ENCODE assay signal across 14 cellular contexts in genomic region chr14:36478782-36479181, GRCh38. TPM values are rescaled to one million over a fixed set of nuclear protein-coding genes. Genes with fewer than 3 reads are reported as not detected.
DNase-seq lines count a peak whose midpoint lies in the region; ATAC-seq, FAIRE-seq and TF ChIP-seq lines count a peak whose summit lies in the region.
"Had no signal": no experiment of that assay in that cellular context is flagged by ENCODE, and none has a peak within 500 bp of the region (broad histone marks: within the 10 kb centered on the region; RNA-seq: fewer than 3 reads in every experiment).

No MANE protein-coding gene starts in this region.

- no peak for TF ChIP-seq CTCF in A673 (conservative IDR thresholded peaks at IDR 0.05; ENCODE audit: low read depth, low read length)

- no peaks in the 10 kb centered on the region for H3K36me3 ChIP-seq in A673 (ENCODE audit: insufficient read depth, low read length, poor library complexity, severe bottlenecking)

- peaks cover 53% of the 10 kb centered on the region for H3K27me3 ChIP-seq in A673 (replicated peaks; ENCODE audit: insufficient read depth, low read depth, low read length, poor library complexity)

- BruUV-seq in A673 (replicated peaks; lab: Mats Ljungman, UMichigan), result no TSS peak

- no peak overlapping the region for H3K27ac ChIP-seq in A673 (ENCODE audit: low read depth, low read length, poor library complexity, severe bottlenecking)

- H3K4me1 ChIP-seq in A673 (ENCODE audit: insufficient read depth, low read length, poor library complexity, severe bottlenecking), result no peaks in the 10 kb centered on the region

- POLR2A ChIA-PET in A673 (lab: Charles Lee; ENCODE audit: low non-redundant PET), result no interaction called here

- peak; percentile 15 for DNase-seq in stimulated activated CD4-positive, alpha-beta T cell treated with anti-CD3 and anti-CD28 coated beads, Interleukin-15, amount 100 ng/mL, for 24 hours
- DNase-seq in stimulated activated CD4-positive, alpha-beta T cell treated with anti-CD3 and anti-CD28 coated beads, Interleukin-4, amount 100 ng/mL, for 24 hours, result no peak
- DNase-seq in RKO (ENCODE audit: low spot score) (peak; percentile 37), urothelium cell line (ENCODE audit: low spot score) (peak; percentile 65), A673 (ENCODE audit: low spot score) (no peak), SIG-M5 (lab: John Stamatoyannopoulos, UW) (no peak)
- DNase-seq: activated T-cell treated with anti-CD3 and anti-CD28 coated beads, Interleukin-2, amount 50 U/mL, for 1 hour; endodermal cell; NCI-H2171 treated with DMSO at 0.1 percent for 48 hours; Right ventricle myocardium superior had no signal

- intact Hi-C loops in A673 (cut with micrococcal nuclease; ENCODE audit: unreplicated experiment), result no loop called here

- CTCF ChIA-PET in A673 (lab: Charles Lee), result interaction anchor here (0.6 kb wide), 1 partner anchor 1261 kb away, joined by 5 read pairs; no protein-coding TSS in a partner anchor

- H3K9me3 ChIP-seq in A673 (ENCODE audit: low read depth, low read length, poor library complexity, severe bottlenecking), result no peaks in the 10 kb centered on the region

- no peak for FAIRE-seq in urothelium cell line (lab: Jason Lieb, UNC)
- FAIRE-seq: GM12892 had no signal

- no peak overlapping the region for H3K4me3 ChIP-seq in A673 (ENCODE audit: low read depth, low read length, poor library complexity, severe bottlenecking)

- peak; percentile 72 for ATAC-seq in HG02981 (IDR thresholded peaks at IDR 0.05; ENCODE audit: unreplicated experiment)
- ATAC-seq in GM21825 (IDR thresholded peaks at IDR 0.05; ENCODE audit: unreplicated experiment), result no peak

RNA-seq across cellular contexts. Expression of gene NKX2-1, which starts 41.2 kb away (rescaled TPM):
- total RNA-seq in A673 (2021), result not detected in 2 replicates
- total RNA-seq: liver, Right ventricle myocardium superior had no signal

Comparison
In these comparisons a context has a peak if more than half of its experiments do, and no peak if none do; other contexts are left out.
1. DNase-seq: peak in stimulated activated CD4-positive, alpha-beta T cell treated with anti-CD3 and anti-CD28 coated beads, Interleukin-15, amount 100 ng/mL, for 24 hours (single experiment), RKO (single experiment) and urothelium cell line (single experiment); none in stimulated activated CD4-positive, alpha-beta T cell treated with anti-CD3 and anti-CD28 coated beads, Interleukin-4, amount 100 ng/mL, for 24 hours (single experiment), A673 (single experiment) and SIG-M5 (single experiment).